In genomic region chr10:115818015-115818414, GRCh38 we compare ENCODE assay signal across 2 cellular contexts.
TF ChIP-seq lines count a peak whose summit lies in the region.

No MANE protein-coding gene starts in this region.

TF ChIP-seq in IMR-90, 13 proteins besides CTCF, POLR2A, EP300 and RAD21:
- TF ChIP-seq SMC3 (IDR thresholded peaks at IDR 0.05; ENCODE audit: low read depth, low read length), result no peak
TF ChIP-seq in IMR-90: peak in this region for 0.

TF ChIP-seq in HEK293T, 16 proteins besides CTCF, POLR2A, EP300 and RAD21:
- TF ChIP-seq FOXM1 (IDR thresholded peaks at IDR 0.05; ENCODE audit: borderline replicate concordance) (no peak), NFRKB (IDR thresholded peaks at IDR 0.05) (no peak), ARNT (IDR thresholded peaks at IDR 0.05) (no peak), PKNOX1 (IDR thresholded peaks at IDR 0.05) (no peak), SUZ12 (IDR thresholded peaks at IDR 0.05) (no peak), LEF1 (IDR thresholded peaks at IDR 0.05; ENCODE audit: borderline replicate concordance) (no peak), CTBP1 (IDR thresholded peaks at IDR 0.05; ENCODE audit: borderline replicate concordance) (no peak), FOXA1 (IDR thresholded peaks at IDR 0.05) (no peak), L3MBTL2 (conservative IDR thresholded peaks at IDR 0.05) (no peak), ZNF384 (IDR thresholded peaks at IDR 0.05) (no peak), TARDBP (IDR thresholded peaks at IDR 0.05) (no peak), ELF4 (IDR thresholded peaks at IDR 0.05) (no peak), HDGF (IDR thresholded peaks at IDR 0.05; ENCODE audit: borderline replicate concordance) (no peak), FOXK2 (IDR thresholded peaks at IDR 0.05) (no peak)
